ENCODE assay signal across 18 cellular contexts in genomic region chr20:46582648-46583047, GRCh38. TPM values are rescaled to one million over a fixed set of nuclear protein-coding genes. Genes with fewer than 3 reads are reported as not detected.
"Had no signal": no experiment of that assay in that cellular context is flagged by ENCODE, and none has a peak within 500 bp of the region (broad histone marks: within the 10 kb centered on the region; RNA-seq: fewer than 3 reads in every experiment).

No MANE protein-coding gene starts in this region.

- DNase-seq: activated CD4-positive, alpha-beta T cell treated with anti-CD3 and anti-CD28 coated beads for 1 hour; activated CD4-positive, alpha-beta T cell treated with anti-CD3 and anti-CD28 coated beads, Interleukin-2, amount 50 U/mL, for 48 hours; activated naive CD4-positive, alpha-beta T cell treated with anti-CD3 and anti-CD28 coated beads, Interleukin-2, amount 10 ng/mL, durations not matched to agents 7 days and 5 days; activated T-cell treated with anti-CD3 and anti-CD28 coated beads, Interleukin-2, amount 50 U/mL, for 1 hour; immature natural killer cell; mesenchymal stem cell; psoas muscle; stimulated activated CD4-positive, alpha-beta T cell treated with anti-CD3 and anti-CD28 coated beads, Interleukin-1b, Interleukin-23, amount 100 ng/mL, for 48 hours; stomach; T-helper 9 cell had no signal

- H3K4me3 Mint-ChIP-seq: activated naive CD4-positive, alpha-beta T cell treated with anti-CD3 and anti-CD28 coated beads, Interleukin-2, amount 10 ng/mL, durations not matched to agents 7 days and 5 days; immature natural killer cell had no signal

- H3K36me3 Mint-ChIP-seq: activated naive CD4-positive, alpha-beta T cell treated with anti-CD3 and anti-CD28 coated beads, Interleukin-2, amount 10 ng/mL, durations not matched to agents 7 days and 5 days had no signal

- H3K27me3 ChIP-seq: esophagus muscularis mucosa, stomach had no signal

- H3K27ac Mint-ChIP-seq: activated naive CD4-positive, alpha-beta T cell treated with anti-CD3 and anti-CD28 coated beads, Interleukin-2, amount 10 ng/mL, durations not matched to agents 7 days and 5 days; immature natural killer cell had no signal

- H3K36me3 ChIP-seq: esophagus muscularis mucosa, stomach had no signal

- H3K4me3 ChIP-seq: esophagus muscularis mucosa, psoas muscle, stomach had no signal

- H3K9me3 ChIP-seq: esophagus muscularis mucosa, psoas muscle, stomach had no signal

- H3K4me1 ChIP-seq: esophagus muscularis mucosa, psoas muscle, stomach had no signal

- H3K4me1 Mint-ChIP-seq: activated naive CD4-positive, alpha-beta T cell treated with anti-CD3 and anti-CD28 coated beads, Interleukin-2, amount 10 ng/mL, durations not matched to agents 7 days and 5 days; immature natural killer cell had no signal

- H3K27ac ChIP-seq: esophagus muscularis mucosa, psoas muscle, stomach had no signal

- H3K9me3 Mint-ChIP-seq: activated naive CD4-positive, alpha-beta T cell treated with anti-CD3 and anti-CD28 coated beads, Interleukin-2, amount 10 ng/mL, durations not matched to agents 7 days and 5 days; immature natural killer cell had no signal

- ATAC-seq: psoas muscle had no signal

RNA-seq across cellular contexts. Expression of gene OCSTAMP, which starts 32.2 kb away (rescaled TPM):
- total RNA-seq: astrocyte, bronchial epithelial cell, esophagus muscularis mucosa, liver, myocyte, osteocyte, psoas muscle, stomach, urinary bladder had no signal
- polyA plus RNA-seq: immature natural killer cell, liver, neural cell, psoas muscle, stomach, urinary bladder had no signal
